Comparison of ENCODE assay signal across 27 cellular contexts in genomic region chr14:35730871-35731270, GRCh38.
"Had no signal": no experiment of that assay in that cellular context is flagged by ENCODE, and none has a peak within 500 bp of the region (broad histone marks: within the 10 kb centered on the region; RNA-seq: fewer than 3 reads in every experiment).

No MANE protein-coding gene starts in this region.

- H3K27me3 Mint-ChIP-seq: activated naive CD4-positive, alpha-beta T cell treated with anti-CD3 and anti-CD28 coated beads, Interleukin-2, amount 50 U/mL, for 24 hours; activated naive CD8-positive, alpha-beta T cell treated with anti-CD3 and anti-CD28 coated beads, Interleukin-2, amount 50 U/mL, for 24 hours had no signal

- H3K4me1 ChIP-seq: gastrocnemius medialis, left ventricle myocardium inferior, parathyroid adenoma, spleen, testis, transverse colon had no signal

- H3K9me3 ChIP-seq: gastrocnemius medialis, mucosa of descending colon, spleen, testis, transverse colon had no signal

- H3K9me3 Mint-ChIP-seq: activated naive CD4-positive, alpha-beta T cell treated with anti-CD3 and anti-CD28 coated beads, Interleukin-2, amount 50 U/mL, for 24 hours; activated naive CD8-positive, alpha-beta T cell treated with anti-CD3 and anti-CD28 coated beads, Interleukin-2, amount 50 U/mL, for 24 hours; activated T-helper 2 cell treated with anti-CD3 and anti-CD28 coated beads, Interferon-gamma antibody, Interleukin-2, Interleukin-4, amounts not matched to agents 10 μg/mL and 5 μg/mL and 100 μg/mL, durations not matched to agents 14 hours and 24 hours and 36 hours had no signal

- ATAC-seq: activated naive CD8-positive, alpha-beta T cell treated with anti-CD3 and anti-CD28 coated beads, Interleukin-2, amount 50 U/mL, for 24 hours; gastrocnemius medialis; mucosa of descending colon; right cardiac atrium had no signal

- H3K4me3 ChIP-seq: gastrocnemius medialis, hepatocyte, left ventricle myocardium inferior, lung, mucosa of descending colon, spleen, testis, transverse colon had no signal

- H3K27ac Mint-ChIP-seq: activated naive CD4-positive, alpha-beta T cell treated with anti-CD3 and anti-CD28 coated beads, Interleukin-2, amount 50 U/mL, for 24 hours; activated naive CD8-positive, alpha-beta T cell treated with anti-CD3 and anti-CD28 coated beads, Interleukin-2, amount 50 U/mL, for 24 hours; activated T-helper 2 cell treated with anti-CD3 and anti-CD28 coated beads, Interferon-gamma antibody, Interleukin-2, Interleukin-4, amounts not matched to agents 10 μg/mL and 5 μg/mL and 100 μg/mL, durations not matched to agents 14 hours and 24 hours and 36 hours; nephron had no signal

- H3K4me1 Mint-ChIP-seq: nephron had no signal

- H3K4me3 Mint-ChIP-seq: activated naive CD4-positive, alpha-beta T cell treated with anti-CD3 and anti-CD28 coated beads, Interleukin-2, amount 50 U/mL, for 24 hours; activated naive CD8-positive, alpha-beta T cell treated with anti-CD3 and anti-CD28 coated beads, Interleukin-2, amount 50 U/mL, for 24 hours; nephron had no signal

- H3K27ac ChIP-seq: gastrocnemius medialis, hepatocyte, left ventricle myocardium inferior, parathyroid adenoma, spleen, testis, transverse colon had no signal

- DNase-seq: activated CD4-positive, alpha-beta T cell treated with anti-CD3 and anti-CD28 coated beads for 4 hours; activated CD4-positive, alpha-beta T cell treated with anti-CD3 and anti-CD28 coated beads, Interleukin-2, amount 50 U/mL, for 4 hours; activated CD8-positive, alpha-beta memory T cell treated with anti-CD3 and anti-CD28 coated beads, Interleukin-2, amount 50 U/mL, for 4 hours; activated naive CD8-positive, alpha-beta T cell treated with anti-CD3 and anti-CD28 coated beads, Interleukin-2, amount 50 U/mL, for 24 hours; activated T-cell treated with anti-CD3 and anti-CD28 coated beads, Interleukin-2, amount 50 U/mL, for 1 hour; amygdala; caudate nucleus; dermis blood vessel endothelial cell; effector CD4-positive, alpha-beta T cell; gastrocnemius medialis; glutamatergic neuron; islet precursor cell; left ventricle myocardium inferior; mucosa of descending colon; nucleus accumbens; right cardiac atrium; spleen; stimulated activated CD4-positive, alpha-beta T cell treated with anti-CD3 and anti-CD28 coated beads, Interleukin-2, amount 100 ng/mL, for 48 hours; stimulated activated naive CD4-positive, alpha-beta T cell treated with Interleukin-2 at 50 U/mL for 16 hours; testis; transverse colon had no signal

- H3K27me3 ChIP-seq: gastrocnemius medialis, hepatocyte, spleen, testis, transverse colon had no signal
